Comparison of ENCODE assay signal across 10 cellular contexts in the genomic region with DNA sequence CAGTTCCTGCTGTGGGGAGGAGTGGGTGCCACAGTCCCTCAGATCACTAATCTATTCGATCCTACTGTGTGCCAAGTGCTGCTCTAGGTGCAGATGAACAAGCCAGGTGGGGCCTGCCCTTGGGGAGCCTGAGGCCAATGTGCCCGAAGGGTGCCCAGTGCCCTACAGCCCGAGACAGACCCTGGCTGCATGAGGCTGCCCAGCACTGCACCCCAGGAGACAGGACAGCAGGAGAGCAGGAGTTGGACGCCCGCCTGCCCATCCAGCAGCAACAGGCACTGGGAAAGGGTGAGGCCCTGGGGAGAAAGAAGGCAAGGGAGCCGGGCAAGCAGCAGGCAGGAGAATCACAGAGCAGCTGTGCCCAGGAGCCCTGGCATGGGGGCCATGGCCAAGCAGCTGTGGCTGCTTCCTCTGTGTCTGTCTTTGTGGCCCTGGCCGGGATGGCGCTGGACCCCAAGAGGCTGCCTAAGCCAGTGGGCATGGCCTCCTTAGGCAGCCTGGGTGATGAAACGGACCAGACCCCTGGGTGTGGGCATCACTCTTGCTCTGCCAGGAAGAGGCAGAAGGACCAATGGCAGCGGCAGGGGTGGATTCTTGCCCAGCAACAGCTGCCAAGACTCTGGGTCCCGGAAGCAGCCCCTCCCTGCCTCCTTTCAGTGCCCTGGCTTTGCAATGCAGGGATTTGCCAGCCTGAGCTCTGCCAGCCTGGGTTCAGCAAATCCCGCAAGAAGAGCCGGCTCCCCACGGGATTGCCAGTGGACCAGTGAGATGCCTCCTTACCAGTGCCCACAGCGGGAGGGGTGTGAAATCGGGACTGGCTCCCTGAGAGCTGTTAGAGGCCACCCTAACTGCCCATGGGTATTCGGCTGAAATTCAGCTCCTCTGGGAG.
DNase-seq lines count a peak whose midpoint lies in the region; ATAC-seq and TF ChIP-seq lines count a peak whose summit lies in the region.
"Had no signal": no experiment of that assay in that cellular context is flagged by ENCODE, and none has a peak within 500 bp of the region (broad histone marks: within the 10 kb centered on the region; RNA-seq: fewer than 3 reads in every experiment).

No MANE protein-coding gene starts in this region.

- H3K27ac ChIP-seq in muscle layer of colon (ENCODE audit: low read depth, low read length) = peak overlapping the region; percentile 89
- H3K27ac ChIP-seq: HL-60 had no signal

- H3K4me1 Mint-ChIP-seq in CD14-positive monocyte = no peaks in the 10 kb centered on the region

- DNase-seq in AG08395 (ENCODE audit: low spot score) (peak; percentile 27), NCI-H2171 treated with DMSO at 0.1 percent for 48 hours (lab: John Stamatoyannopoulos, UW) (peak; percentile 90), dedifferentiated amniotic fluid mesenchymal stem cell (ENCODE audit: extremely low spot score) (peak; percentile 16), GDM1 (lab: John Stamatoyannopoulos, UW) (no peak), GM20000 (ENCODE audit: low spot score) (no peak), CD14-positive monocyte (ENCODE audit: low spot score) (no peak)
- DNase-seq: CD4-positive, alpha-beta T cell had no signal

- H3K4me3 Mint-ChIP-seq in CD14-positive monocyte = no peak overlapping the region
- H3K4me3 Mint-ChIP-seq: CD4-positive, alpha-beta T cell had no signal

- no peak for ATAC-seq in GM21528 (IDR thresholded peaks at IDR 0.05; ENCODE audit: low FRiP score, unreplicated experiment)

- peaks cover 0 to 2% (median 0%) of the 10 kb centered on the region in 7 donors for H3K9me3 Mint-ChIP-seq in CD14-positive monocyte
- H3K9me3 Mint-ChIP-seq: CD4-positive, alpha-beta T cell had no signal

- H3K27me3 ChIP-seq in muscle layer of colon (ENCODE audit: control insufficient read depth in 1 of 2, insufficient read depth in 2 of 2, low read length in 2 of 2) = no peaks in the 10 kb centered on the region

- no peaks in the 10 kb centered on the region for H3K36me3 Mint-ChIP-seq in CD14-positive monocyte

- H3K4me1 ChIP-seq in muscle layer of colon (ENCODE audit: insufficient read depth, low read length) = peaks cover 24% of the 10 kb centered on the region

- H3K36me3 ChIP-seq in muscle layer of colon (ENCODE audit: insufficient read depth, low read length) = no peaks in the 10 kb centered on the region

- H3K9ac ChIP-seq in muscle layer of colon (ENCODE audit: low read length) = peak overlapping the region; percentile 42

- TF ChIP-seq CTCF in GM20000 (IDR thresholded peaks at IDR 0.05; ENCODE audit: extremely low read depth, missing control alignments) = no peak
- no peak for TF ChIP-seq CTCF in CD14-positive monocyte (IDR thresholded peaks at IDR 0.05)

- H3K27ac Mint-ChIP-seq in CD14-positive monocyte = no peak overlapping the region
- H3K27ac Mint-ChIP-seq: CD4-positive, alpha-beta T cell had no signal

- H3K9me3 ChIP-seq in muscle layer of colon (ENCODE audit: low read length) = no peaks in the 10 kb centered on the region

- intact Hi-C loops in CD14-positive monocyte (cut with micrococcal nuclease) = no loop called here

- peak overlapping the region in 1 of 2 donors; percentile 39 for H3K4me3 ChIP-seq in muscle layer of colon (ENCODE audit: low read depth in 1 of 2, low read length in 2 of 2)

- H3K27me3 Mint-ChIP-seq in CD14-positive monocyte (ENCODE audit: low read depth in 3 of 3) = peaks cover 4 to 9% (median 6%) of the 10 kb centered on the region in 3 donors
- H3K27me3 Mint-ChIP-seq: CD4-positive, alpha-beta T cell had no signal

Comparison
In these comparisons a context has a peak if more than half of its experiments do, and no peak if none do; other contexts are left out.
1. DNase-seq: peak in AG08395 (single experiment), NCI-H2171 treated with DMSO at 0.1 percent for 48 hours (single experiment) and dedifferentiated amniotic fluid mesenchymal stem cell (single experiment); none in GDM1 (single experiment), GM20000 (single experiment) and CD14-positive monocyte (single experiment).